Comparison of ENCODE assay signal across 13 cellular contexts in genomic region chr6:83962592-83962991, GRCh38.
DNase-seq lines count a peak whose midpoint lies in the region; ATAC-seq and TF ChIP-seq lines count a peak whose summit lies in the region.
"Had no signal": no experiment of that assay in that cellular context is flagged by ENCODE, and none has a peak within 500 bp of the region (broad histone marks: within the 10 kb centered on the region; RNA-seq: fewer than 3 reads in every experiment).

No MANE protein-coding gene starts in this region.

- H3K9ac ChIP-seq in trophoblast cell (ENCODE audit: low read length) = no peak overlapping the region

- H3K27ac Mint-ChIP-seq in activated CD8-positive, alpha-beta T cell treated with anti-CD3 and anti-CD28 coated beads for 36 hours = no peak overlapping the region
- H3K27ac Mint-ChIP-seq: activated T-helper 17 cell treated with anti-CD3 and anti-CD28 coated beads, Interleukin-2, amount 50 U/mL, for 72 hours; T-helper 17 cell had no signal

- H2BK12ac ChIP-seq in trophoblast cell (ENCODE audit: low read length) = no peak overlapping the region

- BruUV-seq in OCI-LY7 (replicated peaks; lab: Mats Ljungman, UMichigan) = no TSS peak

- H3K79me2 ChIP-seq in OCI-LY7 (ENCODE audit: insufficient read depth, low read depth, low read length) = no peaks in the 10 kb centered on the region
- H3K79me2 ChIP-seq in trophoblast cell (ENCODE audit: control insufficient read depth, insufficient read depth, low read length, poor library complexity) = no peaks in the 10 kb centered on the region

- H3K79me1 ChIP-seq in trophoblast cell (ENCODE audit: low read length) = no peaks in the 10 kb centered on the region

- POLR2A ChIA-PET in OCI-LY7 (lab: Charles Lee) = no interaction called here
- POLR2A ChIA-PET in activated CD8-positive, alpha-beta T cell treated with anti-CD3 and anti-CD28 coated beads for 36 hours (lab: Charles Lee) = interaction anchor here (0.6 kb wide), 1 partner anchor 187 kb away, joined by 3 read pairs; no protein-coding TSS in a partner anchor

- no peak overlapping the region for H2BK5ac ChIP-seq in trophoblast cell (ENCODE audit: low read depth, low read length, poor library complexity)

- DNase-seq in OCI-LY7 (ENCODE audit: low spot score) (peak; percentile 10), NCI-H2171 (lab: John Stamatoyannopoulos, UW) (no peak), trophoblast cell (no peak), superior temporal gyrus (ENCODE audit: extremely low spot score) (no peak)
- no peak for DNase-seq in activated CD8-positive, alpha-beta T cell treated with anti-CD3 and anti-CD28 coated beads for 36 hours
- DNase-seq: mammary epithelial cell, NCI-H526 treated with DMSO at 0.1 percent for 48 hours, T-helper 17 cell had no signal

- H4K91ac ChIP-seq in trophoblast cell (ENCODE audit: low read depth, low read length) = no peak overlapping the region

- no peaks in the 10 kb centered on the region for H3K27me3 Mint-ChIP-seq in activated CD8-positive, alpha-beta T cell treated with anti-CD3 and anti-CD28 coated beads for 36 hours
- H3K27me3 Mint-ChIP-seq: activated T-helper 17 cell treated with anti-CD3 and anti-CD28 coated beads, Interleukin-2, amount 50 U/mL, for 72 hours; T-helper 17 cell had no signal

- no peaks in the 10 kb centered on the region for H3K4me1 ChIP-seq in OCI-LY7 (ENCODE audit: insufficient read depth, low read length, poor library complexity, severe bottlenecking)
- peaks cover 3 to 4% of the 10 kb centered on the region in 2 experiments for H3K4me1 ChIP-seq in trophoblast cell (ENCODE audit: control insufficient read depth in 1 of 2, insufficient read depth in 2 of 2, low read length in 2 of 2)

- H3K9me3 Mint-ChIP-seq in activated CD8-positive, alpha-beta T cell treated with anti-CD3 and anti-CD28 coated beads for 36 hours = peaks cover 21% of the 10 kb centered on the region

- H3K4me1 Mint-ChIP-seq in activated CD8-positive, alpha-beta T cell treated with anti-CD3 and anti-CD28 coated beads for 36 hours (ENCODE audit: low read depth) = no peaks in the 10 kb centered on the region
- H3K4me1 Mint-ChIP-seq: activated T-helper 17 cell treated with anti-CD3 and anti-CD28 coated beads, Interleukin-2, amount 50 U/mL, for 72 hours had no signal

- no peaks in the 10 kb centered on the region for H3K9me3 ChIP-seq in OCI-LY7 (ENCODE audit: low read length)
- H3K9me3 ChIP-seq in trophoblast cell (ENCODE audit: insufficient read depth, low read depth, low read length) = peaks cover 4% of the 10 kb centered on the region

- TF ChIP-seq CTCF in OCI-LY7 (conservative IDR thresholded peaks at IDR 0.05; ENCODE audit: low read length) = no peak
- no peak for TF ChIP-seq CTCF in activated CD8-positive, alpha-beta T cell treated with anti-CD3 and anti-CD28 coated beads for 36 hours (IDR thresholded peaks at IDR 0.05)

- no peak overlapping the region for H3K23ac ChIP-seq in trophoblast cell (ENCODE audit: low read length)

- no peak overlapping the region for H3K4me3 Mint-ChIP-seq in activated CD8-positive, alpha-beta T cell treated with anti-CD3 and anti-CD28 coated beads for 36 hours
- H3K4me3 Mint-ChIP-seq: activated T-helper 17 cell treated with anti-CD3 and anti-CD28 coated beads, Interleukin-2, amount 50 U/mL, for 72 hours; T-helper 17 cell had no signal

- no peak overlapping the region for H3K18ac ChIP-seq in trophoblast cell (ENCODE audit: low read length)

- H3K14ac ChIP-seq in trophoblast cell (ENCODE audit: low read length) = no peak overlapping the region

- H4K12ac ChIP-seq in trophoblast cell (ENCODE audit: low read depth, low read length) = no peak overlapping the region

- peak; percentile 82 for ATAC-seq in GM18511 (IDR thresholded peaks at IDR 0.05; ENCODE audit: unreplicated experiment)
- peak; percentile 89 for ATAC-seq in GM21447 (IDR thresholded peaks at IDR 0.05; ENCODE audit: unreplicated experiment)
- peak; percentile 95 for ATAC-seq in HG03095 (IDR thresholded peaks at IDR 0.05; ENCODE audit: unreplicated experiment)
- ATAC-seq in activated CD8-positive, alpha-beta T cell treated with anti-CD3 and anti-CD28 coated beads for 36 hours = no peak
- ATAC-seq: activated T-helper 17 cell treated with anti-CD3 and anti-CD28 coated beads, Interleukin-2, amount 50 U/mL, for 72 hours; T-helper 17 cell had no signal

- no peak overlapping the region for H3K4me2 ChIP-seq in OCI-LY7 (ENCODE audit: low read length)
- H3K4me2 ChIP-seq in trophoblast cell (ENCODE audit: low read length) = no peak overlapping the region

- H3K9me2 ChIP-seq in OCI-LY7 (ENCODE audit: insufficient read depth, low read length) = no peaks in the 10 kb centered on the region

- no peak overlapping the region for H3K4me3 ChIP-seq in OCI-LY7 (ENCODE audit: low read depth, low read length, poor library complexity, severe bottlenecking)
- no peak overlapping the region for H3K4me3 ChIP-seq in trophoblast cell (ENCODE audit: low read depth, low read length)

- H2AK5ac ChIP-seq in trophoblast cell (ENCODE audit: low read length) = no peak overlapping the region

- H2BK120ac ChIP-seq in trophoblast cell (ENCODE audit: insufficient read depth, low read length, poor library complexity) = no peak overlapping the region

- H4K8ac ChIP-seq in trophoblast cell (ENCODE audit: low read depth, low read length) = no peak overlapping the region

- H3K36me3 Mint-ChIP-seq in activated CD8-positive, alpha-beta T cell treated with anti-CD3 and anti-CD28 coated beads for 36 hours (ENCODE audit: low read depth) = peaks cover 59% of the 10 kb centered on the region

- CTCF ChIA-PET in OCI-LY7 (lab: Charles Lee; ENCODE audit: unreplicated experiment) = no interaction called here
- CTCF ChIA-PET in activated CD8-positive, alpha-beta T cell treated with anti-CD3 and anti-CD28 coated beads for 36 hours (lab: Charles Lee) = no interaction called here

- H3K4ac ChIP-seq in trophoblast cell (ENCODE audit: low read depth, low read length) = no peak overlapping the region

- intact Hi-C loops in OCI-LY7 (cut with micrococcal nuclease; ENCODE audit: unreplicated experiment) = no loop called here
- intact Hi-C loops in activated CD8-positive, alpha-beta T cell treated with anti-CD3 and anti-CD28 coated beads for 36 hours (cut with micrococcal nuclease) = no loop called here

- peaks cover 54% of the 10 kb centered on the region for H3K36me3 ChIP-seq in OCI-LY7 (ENCODE audit: insufficient read depth, low read length)
- H3K36me3 ChIP-seq in trophoblast cell (ENCODE audit: control insufficient read depth in 1 of 2, insufficient read depth in 2 of 2, low read length in 2 of 2) = peaks cover 0 to 2% of the 10 kb centered on the region in 2 experiments

- no peaks in the 10 kb centered on the region for H4K20me1 ChIP-seq in OCI-LY7 (ENCODE audit: insufficient read depth, low read length)

- no peak overlapping the region for H2AFZ ChIP-seq in OCI-LY7 (ENCODE audit: low read length)
- H2AFZ ChIP-seq in trophoblast cell (ENCODE audit: insufficient read depth, low read length, poor library complexity) = no peak overlapping the region

- no peak overlapping the region for H3K27ac ChIP-seq in OCI-LY7 (ENCODE audit: low read depth, low read length, poor library complexity, severe bottlenecking)
- no peak overlapping the region for H3K27ac ChIP-seq in trophoblast cell (ENCODE audit: low read depth, low read length)
- H3K27ac ChIP-seq: C4-2B had no signal

- no peaks in the 10 kb centered on the region for H3K27me3 ChIP-seq in trophoblast cell (ENCODE audit: insufficient read depth, low read length)
